In the genomic region with DNA sequence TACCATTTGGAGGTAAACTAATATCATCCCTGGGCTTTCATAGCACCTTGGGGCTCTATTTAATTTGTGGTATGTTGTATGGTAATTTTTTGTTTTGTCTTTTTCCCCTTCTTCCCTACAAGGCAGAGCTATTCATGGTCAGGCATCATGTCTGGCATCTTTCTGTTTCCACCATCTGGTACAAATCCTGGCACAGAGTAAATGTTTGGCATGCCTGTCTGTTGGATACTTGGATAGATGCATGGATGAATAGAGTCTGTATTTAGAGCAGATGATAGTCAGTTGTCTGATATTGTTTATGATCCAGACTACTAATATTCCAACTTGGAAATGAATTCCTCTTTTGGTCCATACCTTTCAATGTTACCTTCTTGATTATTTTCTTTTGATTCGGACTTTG, we compare ENCODE assay signal across 17 cellular contexts.
"Had no signal": no experiment of that assay in that cellular context is flagged by ENCODE, and none has a peak within 500 bp of the region (broad histone marks: within the 10 kb centered on the region; RNA-seq: fewer than 3 reads in every experiment).

No MANE protein-coding gene starts in this region.

- DNase-seq: effector memory CD4-positive, alpha-beta T cell; gastrocnemius medialis; heart right ventricle; islet precursor cell; mammary epithelial cell; mucosa of descending colon; naive thymus-derived CD8-positive, alpha-beta T cell; retina; right lobe of liver; stimulated activated CD4-positive, alpha-beta T cell treated with anti-CD3 and anti-CD28 coated beads, Interleukin-15, amount 100 ng/mL, for 24 hours; stimulated activated CD4-positive, alpha-beta T cell treated with anti-CD3 and anti-CD28 coated beads, Interleukin-1b, Interleukin-23, amount 100 ng/mL, for 48 hours; stimulated activated CD4-positive, alpha-beta T cell treated with anti-CD3 and anti-CD28 coated beads, Interleukin-4, amount 100 ng/mL, for 24 hours; stimulated activated naive CD4-positive, alpha-beta T cell; thyroid gland had no signal

- H3K4me1 ChIP-seq: gastrocnemius medialis, heart right ventricle, parathyroid adenoma, prostate gland, right lobe of liver, suprapubic skin had no signal

- H3K36me3 ChIP-seq: gastrocnemius medialis, heart right ventricle, prostate gland, right lobe of liver, suprapubic skin, thyroid gland had no signal

- H3K27ac ChIP-seq: gastrocnemius medialis, heart right ventricle, parathyroid adenoma, prostate gland, right lobe of liver, suprapubic skin had no signal

- H3K9me3 ChIP-seq: gastrocnemius medialis, heart right ventricle, mucosa of descending colon, prostate gland, right lobe of liver, suprapubic skin, thyroid gland had no signal

- H3K27me3 ChIP-seq: gastrocnemius medialis, heart right ventricle, right lobe of liver, suprapubic skin, thyroid gland had no signal

- H3K4me3 ChIP-seq: gastrocnemius medialis, heart right ventricle, mucosa of descending colon, prostate gland, right lobe of liver, suprapubic skin, thyroid gland had no signal
